24 cellular contexts compared by ENCODE assay signal in the genomic region with DNA sequence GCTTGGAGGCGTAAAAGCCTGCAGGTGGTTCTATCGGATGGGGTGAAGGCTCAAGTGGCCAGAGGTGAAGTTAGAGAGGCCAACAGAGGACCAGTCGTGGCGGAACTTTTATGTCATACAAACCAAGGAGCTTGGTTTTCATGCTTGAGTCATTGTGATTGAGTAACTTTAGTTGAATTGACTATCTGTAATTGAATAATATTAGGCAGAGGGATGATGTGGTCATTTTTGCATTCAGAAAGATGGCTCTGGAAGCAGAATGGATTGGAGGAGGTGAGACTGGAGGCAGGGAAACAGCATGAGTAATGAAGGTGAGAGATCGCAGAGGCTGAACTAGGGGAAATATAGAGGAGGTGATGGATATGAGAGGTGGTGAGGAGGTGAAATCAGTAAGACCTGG. TPM values are rescaled to one million over a fixed set of nuclear protein-coding genes. Genes with fewer than 3 reads are reported as not detected.
DNase-seq lines count a peak whose midpoint lies in the region; ATAC-seq and TF ChIP-seq lines count a peak whose summit lies in the region.
"Had no signal": no experiment of that assay in that cellular context is flagged by ENCODE, and none has a peak within 500 bp of the region (broad histone marks: within the 10 kb centered on the region; RNA-seq: fewer than 3 reads in every experiment).

No MANE protein-coding gene starts in this region.

- BruUV-seq in MCF 10A (replicated peaks; lab: Mats Ljungman, UMichigan) (no TSS peak), mammary epithelial cell (replicated peaks; lab: Mats Ljungman, UMichigan) (no TSS peak)

- H3K4me3 ChIP-seq in breast epithelium (no peak overlapping the region), mammary epithelial cell (replicated peaks in 1 of 3; ENCODE audit: insufficient read depth in 1 of 3, low read depth in 2 of 3, low read length in 3 of 3) (no peak overlapping the region), vagina (no peak overlapping the region)
- H3K4me3 ChIP-seq: BLaER1 treated with 17β-estradiol and CSF1 and Interleukin-3, amounts not matched to agents 10 nM and 100 nM; GM12878; Peyer's patch; SJSA1 had no signal

- peak overlapping the region; percentile 2 for H3K4me3 Mint-ChIP-seq in MCF 10A (ENCODE audit: unreplicated experiment)
- peak overlapping the region; percentile 31 for H3K4me3 Mint-ChIP-seq in glutamatergic neuron (ENCODE audit: unreplicated experiment)
- no peak overlapping the region for H3K4me3 Mint-ChIP-seq in naive thymus-derived CD8-positive, alpha-beta T cell
- H3K4me3 Mint-ChIP-seq: CD4-positive, alpha-beta memory T cell had no signal

- H3K27me3 ChIP-seq in breast epithelium (no peaks in the 10 kb centered on the region), mammary epithelial cell (ENCODE audit: insufficient read depth, low read length) (no peaks in the 10 kb centered on the region), vagina (no peaks in the 10 kb centered on the region)
- H3K27me3 ChIP-seq: BLaER1 treated with 17β-estradiol and CSF1 and Interleukin-3, amounts not matched to agents 10 nM and 100 nM; Peyer's patch; SJSA1 had no signal

- ATAC-seq in naive thymus-derived CD8-positive, alpha-beta T cell, result no peak
- ATAC-seq: GM12878, Right ventricle myocardium inferior had no signal

- H3K27ac ChIP-seq in breast epithelium, result peak overlapping the region in 1 of 2 donors; percentile 82
- H3K27ac ChIP-seq in mammary epithelial cell (ENCODE audit: insufficient read depth, low read depth, low read length), result peak overlapping the region; percentile 79
- peak overlapping the region; percentile 63 for H3K27ac ChIP-seq in vagina
- H3K27ac ChIP-seq: BLaER1 treated with 17β-estradiol and CSF1 and Interleukin-3, amounts not matched to agents 10 nM and 100 nM; SJSA1 had no signal

- TF ChIP-seq CTCF in MCF 10A (IDR thresholded peaks at IDR 0.05; ENCODE audit: unreplicated experiment) (no peak), breast epithelium (IDR thresholded peaks at IDR 0.05) (no peak), mammary epithelial cell (conservative IDR thresholded peaks at IDR 0.05 in 1 of 2, IDR thresholded peaks at IDR 0.05 in 1 of 2; ENCODE audit: extremely low read depth in 1 of 2, insufficient read depth in 1 of 2, low read depth in 1 of 2, low read length in 2 of 2) (no peak), glutamatergic neuron (IDR thresholded peaks at IDR 0.05; ENCODE audit: partially characterized antibody, unreplicated experiment) (no peak), vagina (IDR thresholded peaks at IDR 0.05) (no peak)

- no peak overlapping the region for H2AFZ ChIP-seq in mammary epithelial cell (ENCODE audit: low read depth, low read length)

- in situ Hi-C loops in mammary epithelial cell (cut with MboI; ENCODE audit: low sequenced_read_pairs in 2 of 2), result loop anchor here in 1 of 2 donors (25.0 kb wide), 1 partner anchor 229 kb away; a partner anchor contains a TSS

- H3K9me3 Mint-ChIP-seq in MCF 10A (ENCODE audit: unreplicated experiment) (no peaks in the 10 kb centered on the region), glutamatergic neuron (ENCODE audit: unreplicated experiment) (peaks cover 5% of the 10 kb centered on the region)
- no peaks in the 10 kb centered on the region for H3K9me3 Mint-ChIP-seq in naive thymus-derived CD8-positive, alpha-beta T cell
- H3K9me3 Mint-ChIP-seq: CD4-positive, alpha-beta memory T cell had no signal

- no peak for DNase-seq in MCF 10A (ENCODE audit: unreplicated experiment)
- DNase-seq in breast epithelium (ENCODE audit: low spot score in 2 of 2), result no peak
- DNase-seq in mammary epithelial cell, result peak; percentile 28
- no peak for DNase-seq in glutamatergic neuron
- no peak for DNase-seq in vagina (ENCODE audit: extremely low spot score in 2 of 2)
- no peak for DNase-seq in NCI-H2081 treated with DMSO at 0.1 percent for 48 hours (lab: John Stamatoyannopoulos, UW)
- no peak for DNase-seq in cerebellum (ENCODE audit: low spot score)
- no peak for DNase-seq in naive thymus-derived CD8-positive, alpha-beta T cell
- DNase-seq: Caco-2; CD4-positive, alpha-beta memory T cell; DND-41; NCI-H1105; NCI-H146; NCI-H2029; NCI-H226; NCI-H510A treated with DMSO at 0.1 percent for 48 hours; NCI-H774; NK-92 treated with Interleukin-12 subunit alpha and Interleukin-12 subunit beta, amount 100 ng/mL, for 24 hours; Peyer's patch had no signal

- H3K4me2 ChIP-seq in mammary epithelial cell (ENCODE audit: insufficient read depth, low read depth, low read length), result no peak overlapping the region
- H3K4me2 ChIP-seq: BLaER1 treated with 17β-estradiol and CSF1 and Interleukin-3, amounts not matched to agents 10 nM and 100 nM had no signal

- H3K27ac Mint-ChIP-seq in MCF 10A (ENCODE audit: low read depth, unreplicated experiment) (peak overlapping the region; percentile 97), glutamatergic neuron (ENCODE audit: unreplicated experiment) (no peak overlapping the region)
- H3K27ac Mint-ChIP-seq in naive thymus-derived CD8-positive, alpha-beta T cell, result peak overlapping the region in 1 of 10 donors; percentile 53
- H3K27ac Mint-ChIP-seq: CD4-positive, alpha-beta memory T cell had no signal

- intact Hi-C loops in MCF 10A (cut with micrococcal nuclease), result no loop called here
- intact Hi-C loops in breast epithelium (cut with DNase I; ENCODE audit: low total_unique reads), result loop anchor here (5.0 kb wide), 1 partner anchor 61 kb away; no protein-coding TSS in a partner anchor
- intact Hi-C loops in mammary epithelial cell (cut with micrococcal nuclease), result no loop called here
- intact Hi-C loops in vagina (cut with DNase I), result no loop called here

- no peaks in the 10 kb centered on the region for H3K79me2 ChIP-seq in mammary epithelial cell (ENCODE audit: insufficient read depth, low read length)

- dilution Hi-C loops in mammary epithelial cell (cut with HindIII; ENCODE audit: low sequenced_read_pairs), result no loop called here

- H3K27me3 Mint-ChIP-seq in MCF 10A (ENCODE audit: insufficient read depth, unreplicated experiment) (no peaks in the 10 kb centered on the region), glutamatergic neuron (ENCODE audit: unreplicated experiment) (peaks cover 7% of the 10 kb centered on the region)
- H3K27me3 Mint-ChIP-seq in naive thymus-derived CD8-positive, alpha-beta T cell, result peaks cover 3 to 10% (median 7%) of the 10 kb centered on the region in 5 donors

- H3K4me1 ChIP-seq in breast epithelium (no peaks in the 10 kb centered on the region), mammary epithelial cell (ENCODE audit: insufficient read depth, low read length) (peaks cover 72% of the 10 kb centered on the region), vagina (no peaks in the 10 kb centered on the region)

- CTCF ChIA-PET in MCF 10A (lab: Yijun Ruan, JAX) (interaction anchor here (0.5 to 4.2 kb wide), 16 partner anchors 10 to 269 kb away, joined by 3 to 18 read pairs (median 3); a partner anchor contains a TSS), mammary epithelial cell (lab: Charles Lee; ENCODE audit: low non-redundant PET) (no interaction called here)

- H3K36me3 ChIP-seq in breast epithelium (no peaks in the 10 kb centered on the region), mammary epithelial cell (ENCODE audit: insufficient read depth, low read length) (no peaks in the 10 kb centered on the region), vagina (no peaks in the 10 kb centered on the region)
- H3K36me3 ChIP-seq: BLaER1 treated with 17β-estradiol and CSF1 and Interleukin-3, amounts not matched to agents 10 nM and 100 nM; Peyer's patch; SJSA1 had no signal

- peaks cover 12% of the 10 kb centered on the region for H3K36me3 Mint-ChIP-seq in MCF 10A (ENCODE audit: insufficient read depth, unreplicated experiment)
- H3K36me3 Mint-ChIP-seq in glutamatergic neuron (ENCODE audit: unreplicated experiment), result peaks cover 9% of the 10 kb centered on the region
- H3K36me3 Mint-ChIP-seq in naive thymus-derived CD8-positive, alpha-beta T cell, result no peaks in the 10 kb centered on the region
- H3K36me3 Mint-ChIP-seq: CD4-positive, alpha-beta memory T cell had no signal

- no peak for TF ChIP-seq POLR2A in breast epithelium (IDR thresholded peaks at IDR 0.05)
- no peak for TF ChIP-seq POLR2A in vagina (IDR thresholded peaks at IDR 0.05)

- no peaks in the 10 kb centered on the region for H3K9me3 ChIP-seq in breast epithelium
- no peaks in the 10 kb centered on the region for H3K9me3 ChIP-seq in mammary epithelial cell (replicated peaks; ENCODE audit: insufficient read depth, low read length)
- H3K9me3 ChIP-seq in vagina, result no peaks in the 10 kb centered on the region
- H3K9me3 ChIP-seq: BLaER1 treated with 17β-estradiol and CSF1 and Interleukin-3, amounts not matched to agents 10 nM and 100 nM; Caco-2; Peyer's patch; SJSA1 had no signal

- H3K4me1 Mint-ChIP-seq in MCF 10A (ENCODE audit: insufficient read depth, unreplicated experiment) (peaks cover 77% of the 10 kb centered on the region), glutamatergic neuron (ENCODE audit: low read depth, unreplicated experiment) (no peaks in the 10 kb centered on the region)
- H3K4me1 Mint-ChIP-seq in naive thymus-derived CD8-positive, alpha-beta T cell, result peaks cover 0 to 6% (median 0%) of the 10 kb centered on the region in 4 donors
- H3K4me1 Mint-ChIP-seq: CD4-positive, alpha-beta memory T cell had no signal

- 98% methylated on average over 5 of the region's 5 CpGs for WGBS in mammary epithelial cell (ENCODE audit: low coverage, missing lambda C conversion rate)

- no peaks in the 10 kb centered on the region for H4K20me1 ChIP-seq in mammary epithelial cell (ENCODE audit: insufficient read depth, low read length)
- H4K20me1 ChIP-seq: BLaER1 treated with 17β-estradiol and CSF1 and Interleukin-3, amounts not matched to agents 10 nM and 100 nM had no signal

- POLR2A ChIA-PET in MCF 10A (lab: Yijun Ruan, JAX), result interaction anchor here (0.5 to 13.4 kb wide), 12 partner anchors 8 to 156 kb away, joined by 3 to 387 read pairs (median 20); a partner anchor contains a TSS
- POLR2A ChIA-PET in naive thymus-derived CD8-positive, alpha-beta T cell (lab: Charles Lee), result interaction anchor here (0.6 kb wide), 1 partner anchor 31 kb away, joined by 3 read pairs; no protein-coding TSS in a partner anchor

- H3K9ac ChIP-seq in mammary epithelial cell (ENCODE audit: insufficient read depth, low read length), result no peak overlapping the region
- H3K9ac ChIP-seq: BLaER1 treated with 17β-estradiol and CSF1 and Interleukin-3, amounts not matched to agents 10 nM and 100 nM had no signal

RNA-seq across cellular contexts. Expression of a gene that starts 7.1 kb away (rescaled TPM):
- total RNA-seq in MCF 10A (2022) (not detected in 2 replicates), breast epithelium (not detected), mammary epithelial cell (not detected), glutamatergic neuron (ENCODE audit: unreplicated experiment) (not detected), vagina (not detected), cerebellum (not detected)
- not detected for polyA plus RNA-seq in mammary epithelial cell
- polyA minus RNA-seq in mammary epithelial cell, result not detected
- not detected for total RNA-seq in naive thymus-derived CD8-positive, alpha-beta T cell
- not detected for polyA plus RNA-seq in naive thymus-derived CD8-positive, alpha-beta T cell
- total RNA-seq: CD4-positive, alpha-beta memory T cell; GM12878; LHCN-M2; Right ventricle myocardium inferior; SJSA1 had no signal
- polyA plus RNA-seq: CD4-positive, alpha-beta memory T cell; GM12878 had no signal

RNA-seq across cellular contexts. Expression of a gene that starts 31.6 kb away (rescaled TPM):
- 75.7 and 91.8 TPM in 2 replicates for total RNA-seq in MCF 10A (2022)
- total RNA-seq in breast epithelium, result 10 to 100 TPM; 34.7 to 54.7 (median 44.9) TPM
- 10 to 100 TPM; 28.5 to 30.9 TPM for total RNA-seq in mammary epithelial cell
- 20.3 TPM for polyA plus RNA-seq in mammary epithelial cell
- polyA minus RNA-seq in mammary epithelial cell, result 5.4 TPM
- total RNA-seq in glutamatergic neuron (ENCODE audit: unreplicated experiment), result 92.5 TPM
- 127 TPM for total RNA-seq in vagina
- 12.9 TPM for total RNA-seq in cerebellum
- total RNA-seq in naive thymus-derived CD8-positive, alpha-beta T cell, result 10 to 100 TPM; 55.9 to 64.6 TPM
- polyA plus RNA-seq in naive thymus-derived CD8-positive, alpha-beta T cell, result 10 to 100 TPM; 80.5 to 92.6 (median 86.8) TPM

RNA-seq across cellular contexts. Expression of a gene that starts 32.0 kb away (rescaled TPM):
- total RNA-seq in MCF 10A (2022) (67.6 and 85.1 TPM in 2 replicates), breast epithelium (10 to 100 TPM; 63.1 to 73.4 (median 65.5) TPM), mammary epithelial cell (10 to 100 TPM; 52.7 to 54.0 TPM), glutamatergic neuron (ENCODE audit: unreplicated experiment) (61.7 TPM), vagina (41.5 TPM), cerebellum (54.6 TPM)
- polyA plus RNA-seq in mammary epithelial cell, result 50.6 TPM
- polyA minus RNA-seq in mammary epithelial cell, result 30.3 TPM
- 10 to 100 TPM; 30.4 to 31.4 TPM for total RNA-seq in naive thymus-derived CD8-positive, alpha-beta T cell
- polyA plus RNA-seq in naive thymus-derived CD8-positive, alpha-beta T cell, result 10 to 100 TPM; 38.7 to 40.0 (median 39.4) TPM

RNA-seq across cellular contexts. Expression of a gene that starts 57.5 kb away (rescaled TPM):
- total RNA-seq in MCF 10A (2022) (66.7 and 78.5 TPM in 2 replicates), breast epithelium (10 to 100 TPM; 36.3 to 45.5 (median 38.3) TPM), mammary epithelial cell (10 to 100 TPM; 29.8 to 47.2 TPM), glutamatergic neuron (ENCODE audit: unreplicated experiment) (37.5 TPM), vagina (34.1 TPM), cerebellum (22.1 TPM)
- polyA plus RNA-seq in mammary epithelial cell, result 23.8 TPM
- polyA minus RNA-seq in mammary epithelial cell, result 33.1 TPM
- total RNA-seq in naive thymus-derived CD8-positive, alpha-beta T cell, result 10 to 100 TPM; 70.3 to 70.5 TPM
- polyA plus RNA-seq in naive thymus-derived CD8-positive, alpha-beta T cell, result 10 to 100 TPM; 22.8 to 42.7 (median 31.6) TPM

Comparison
In these comparisons a context has a peak if more than half of its experiments do, and no peak if none do; other contexts are left out.
1. H3K4me3 Mint-ChIP-seq: peak in MCF 10A (single experiment) and glutamatergic neuron (single experiment); none in naive thymus-derived CD8-positive, alpha-beta T cell (0 of 10).